Comparison of ENCODE assay signal across 13 cellular contexts in the genomic region with DNA sequence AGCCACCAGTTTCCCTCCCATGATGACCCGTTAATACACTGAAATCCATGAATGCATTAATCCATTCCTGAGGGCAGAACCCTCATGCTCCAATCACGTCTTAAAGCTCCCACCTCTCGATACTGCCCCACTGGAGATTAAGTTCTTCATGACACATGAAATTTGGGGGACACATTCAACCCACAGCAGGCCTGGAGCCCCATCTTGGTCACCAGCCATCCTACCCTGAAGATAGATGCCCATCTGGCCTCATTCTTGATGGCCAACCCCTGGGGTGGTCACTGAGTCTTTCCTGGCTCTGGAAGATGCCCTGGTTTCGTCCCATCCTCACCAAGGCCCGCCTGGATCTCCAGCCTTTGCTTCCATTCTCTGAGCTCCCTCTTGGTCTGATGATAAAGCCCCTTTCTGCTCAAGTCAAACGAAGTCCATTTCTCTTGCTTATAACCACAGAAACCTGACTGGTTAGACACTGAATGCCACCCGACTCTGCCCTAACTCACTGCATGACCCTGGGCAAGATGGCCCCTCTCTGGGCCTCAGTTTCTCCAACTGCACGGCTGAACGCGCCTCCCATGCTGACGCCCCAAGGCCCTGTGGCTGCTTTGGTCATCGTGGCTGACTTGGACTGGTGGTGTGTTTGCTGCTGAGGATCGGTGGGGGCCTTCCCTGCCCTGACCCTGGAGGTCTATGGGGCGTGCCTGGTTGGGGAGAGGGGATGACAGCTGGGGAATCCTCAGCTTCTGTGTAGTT.
A peak's percentile ranks its signal among the peaks of the same experiment; 100 is the strongest.
DNase-seq lines count a peak whose midpoint lies in the region; ATAC-seq and TF ChIP-seq lines count a peak whose summit lies in the region.
"Had no signal": no experiment of that assay in that cellular context is flagged by ENCODE, and none has a peak within 500 bp of the region (broad histone marks: within the 10 kb centered on the region; RNA-seq: fewer than 3 reads in every experiment).

No MANE protein-coding gene starts in this region.

- H3K4me3 Mint-ChIP-seq in progenitor cell of endocrine pancreas (ENCODE audit: low read depth) = no peak overlapping the region
- H3K4me3 Mint-ChIP-seq: H9 had no signal

- H3K4me2 ChIP-seq in mesendoderm (ENCODE audit: low read length) = no peak overlapping the region

- no peaks in the 10 kb centered on the region for H3K79me1 ChIP-seq in mesendoderm (ENCODE audit: low read length)

- no peak overlapping the region for H3K56ac ChIP-seq in mesendoderm (ENCODE audit: low read length)

- no peak overlapping the region for H3K4ac ChIP-seq in mesendoderm (ENCODE audit: low read depth, low read length)

- H3K9me3 ChIP-seq in heart right ventricle (no peaks in the 10 kb centered on the region), right atrium auricular region (no peaks in the 10 kb centered on the region)

- H4K5ac ChIP-seq in mesendoderm (ENCODE audit: low read length) = no peak overlapping the region

- intact Hi-C loops in heart right ventricle (cut with DNase I) (loop anchor here in 3 of 10 donors (5.0 to 10.0 kb wide), 2 partner anchors 59 to 132 kb away; no protein-coding TSS in a partner anchor), left ventricle myocardium superior (cut with micrococcal nuclease) (no loop called here)

- H3K4me3 ChIP-seq in heart right ventricle (no peak overlapping the region), right atrium auricular region (no peak overlapping the region), mesendoderm (ENCODE audit: low read length) (no peak overlapping the region)
- H3K4me3 ChIP-seq: SK-N-MC had no signal

- no peak overlapping the region for H2BK5ac ChIP-seq in mesendoderm (ENCODE audit: low read length)

- no peak overlapping the region for H2BK120ac ChIP-seq in mesendoderm (ENCODE audit: low read depth, low read length)

- no peak overlapping the region for H2AK5ac ChIP-seq in mesendoderm (ENCODE audit: low read length)

- H3K27me3 ChIP-seq in heart right ventricle = no peaks in the 10 kb centered on the region
- H3K27me3 ChIP-seq in right atrium auricular region = no peaks in the 10 kb centered on the region
- no peaks in the 10 kb centered on the region for H3K27me3 ChIP-seq in mesendoderm (ENCODE audit: insufficient read depth, low read length, poor library complexity)

- DNase-seq in heart right ventricle (no peak), left ventricle myocardium superior (no peak), right atrium auricular region (ENCODE audit: low spot score) (peak; percentile 48), progenitor cell of endocrine pancreas (ENCODE audit: low spot score, unreplicated experiment) (peak; percentile 2), mesendoderm (no peak), NAMALWA (ENCODE audit: low spot score) (no peak)
- DNase-seq: Karpas-422; NCI-H446 treated with DMSO at 0.1 percent for 48 hours; stimulated activated naive CD4-positive, alpha-beta T cell had no signal

- H3K4me1 ChIP-seq in heart right ventricle = peaks cover 24 to 68% (median 50%) of the 10 kb centered on the region in 9 donors
- H3K4me1 ChIP-seq in right atrium auricular region = peaks cover 0 to 54% of the 10 kb centered on the region in 2 donors
- H3K4me1 ChIP-seq in mesendoderm (ENCODE audit: control insufficient read depth, low read depth, low read length) = no peaks in the 10 kb centered on the region

- no peak overlapping the region for H3K27ac Mint-ChIP-seq in progenitor cell of endocrine pancreas

- H3K36me3 Mint-ChIP-seq in progenitor cell of endocrine pancreas (ENCODE audit: insufficient read depth) = no peaks in the 10 kb centered on the region

- H3K27me3 Mint-ChIP-seq in progenitor cell of endocrine pancreas = no peaks in the 10 kb centered on the region

- H3K23ac ChIP-seq in mesendoderm (ENCODE audit: low read length) = no peak overlapping the region

- TF ChIP-seq CTCF in heart right ventricle (IDR thresholded peaks at IDR 0.05) (no peak), right atrium auricular region (IDR thresholded peaks at IDR 0.05) (no peak), progenitor cell of endocrine pancreas (IDR thresholded peaks at IDR 0.05; ENCODE audit: unreplicated experiment) (no peak)

- WGBS in heart right ventricle, 2 donors = 89 to 93% methylated on average over 14 of the region's 14 CpGs
- WGBS in mesendoderm (ENCODE audit: extremely low coverage, insufficient coverage, low lambda C conversion rate) = no CpG with 5 or more reads among the region's 14 CpGs

- ATAC-seq in heart right ventricle (no peak), left ventricle myocardium superior (no peak), HG02571 (IDR thresholded peaks at IDR 0.05; ENCODE audit: unreplicated experiment) (no peak), HG03097 (IDR thresholded peaks at IDR 0.05; ENCODE audit: low FRiP score, unreplicated experiment) (no peak)

- H3K9ac ChIP-seq in mesendoderm (ENCODE audit: low read length) = no peak overlapping the region

- peaks cover 14% of the 10 kb centered on the region for H3K4me1 Mint-ChIP-seq in progenitor cell of endocrine pancreas (ENCODE audit: low read depth)

- no peak overlapping the region for H2BK15ac ChIP-seq in mesendoderm (replicated peaks; ENCODE audit: low read depth)

- H3K18ac ChIP-seq in mesendoderm (ENCODE audit: low read length) = no peak overlapping the region

- no peak overlapping the region for H4K8ac ChIP-seq in mesendoderm (ENCODE audit: low read depth, low read length)

- H3K36me3 ChIP-seq in heart right ventricle = no peaks in the 10 kb centered on the region
- no peaks in the 10 kb centered on the region for H3K36me3 ChIP-seq in right atrium auricular region
- no peaks in the 10 kb centered on the region for H3K36me3 ChIP-seq in mesendoderm (ENCODE audit: control insufficient read depth, insufficient read depth, low read length)

- peak overlapping the region in 9 of 10 donors; percentile 6 to 94 (median 70) for H3K27ac ChIP-seq in heart right ventricle
- peak overlapping the region; percentile 37 to 83 for H3K27ac ChIP-seq in right atrium auricular region
- H3K27ac ChIP-seq in mesendoderm (ENCODE audit: low read depth, low read length) = no peak overlapping the region
- H3K27ac ChIP-seq: SK-N-MC had no signal

- no peaks in the 10 kb centered on the region for H3K79me2 ChIP-seq in mesendoderm (ENCODE audit: control insufficient read depth, insufficient read depth, low read length)

- H3K9me3 Mint-ChIP-seq in progenitor cell of endocrine pancreas (ENCODE audit: low read depth) = no peaks in the 10 kb centered on the region
- H3K9me3 Mint-ChIP-seq: H9 had no signal

Comparison
In these comparisons a context has a peak if more than half of its experiments do, and no peak if none do; other contexts are left out.
1. DNase-seq: peak in right atrium auricular region (single experiment) and progenitor cell of endocrine pancreas (single experiment); none in heart right ventricle (0 of 2), left ventricle myocardium superior (single experiment), mesendoderm (single experiment) and NAMALWA (single experiment).